1 cellular context compared by ENCODE assay signal in the genomic region with DNA sequence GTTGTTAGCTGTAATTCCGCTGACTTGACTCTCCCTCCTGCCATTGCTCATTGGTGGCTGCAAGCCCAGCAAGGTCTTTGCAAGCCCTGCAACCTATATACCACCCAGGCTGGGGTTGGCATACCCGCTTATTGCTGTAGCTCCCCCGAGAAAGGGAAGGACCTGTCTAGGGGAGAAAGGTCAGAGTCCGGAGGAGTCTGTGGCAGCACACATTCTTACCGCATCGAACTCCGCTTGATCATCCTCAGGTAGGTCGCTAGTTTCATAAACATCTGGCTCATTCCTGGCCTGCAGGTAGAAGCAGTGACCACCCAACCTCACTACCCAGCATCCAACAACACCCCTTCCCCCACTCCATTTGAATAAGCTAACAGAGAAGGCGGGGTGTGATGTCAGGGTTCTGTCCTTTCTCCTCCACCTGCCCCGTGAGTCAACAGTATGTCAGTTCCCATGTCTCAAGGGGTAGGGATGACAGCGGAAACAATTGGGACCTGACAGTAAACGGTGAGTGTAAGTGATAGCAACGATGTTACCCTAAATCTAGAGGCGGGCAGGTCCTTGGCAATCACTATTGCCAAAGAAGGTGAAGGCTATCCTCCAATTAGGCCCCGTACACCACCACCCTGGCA.
TF ChIP-seq lines count a peak whose summit lies in the region.

No MANE protein-coding gene starts in this region.

TF ChIP-seq in IMR-90, 13 proteins besides CTCF, POLR2A, EP300 and RAD21:
- TF ChIP-seq CEBPB (IDR thresholded peaks at IDR 0.05; ENCODE audit: low read depth, low read length): no peak
- TF ChIP-seq MXI1 (IDR thresholded peaks at IDR 0.05; ENCODE audit: borderline replicate concordance, low read depth, low read length): no peak
- TF ChIP-seq BHLHE40 (IDR thresholded peaks at IDR 0.05; ENCODE audit: low read depth, low read length): no peak
- no peak for TF ChIP-seq RFX5 (IDR thresholded peaks at IDR 0.05; ENCODE audit: low read depth, low read length)
- no peak for TF ChIP-seq MAFK (IDR thresholded peaks at IDR 0.05; ENCODE audit: low read depth, low read length)
- no peak for TF ChIP-seq SMC3 (IDR thresholded peaks at IDR 0.05; ENCODE audit: low read depth, low read length)
- no peak for TF ChIP-seq MAZ (IDR thresholded peaks at IDR 0.05; ENCODE audit: borderline replicate concordance, low read depth, low read length)
- TF ChIP-seq, protein P1, sequence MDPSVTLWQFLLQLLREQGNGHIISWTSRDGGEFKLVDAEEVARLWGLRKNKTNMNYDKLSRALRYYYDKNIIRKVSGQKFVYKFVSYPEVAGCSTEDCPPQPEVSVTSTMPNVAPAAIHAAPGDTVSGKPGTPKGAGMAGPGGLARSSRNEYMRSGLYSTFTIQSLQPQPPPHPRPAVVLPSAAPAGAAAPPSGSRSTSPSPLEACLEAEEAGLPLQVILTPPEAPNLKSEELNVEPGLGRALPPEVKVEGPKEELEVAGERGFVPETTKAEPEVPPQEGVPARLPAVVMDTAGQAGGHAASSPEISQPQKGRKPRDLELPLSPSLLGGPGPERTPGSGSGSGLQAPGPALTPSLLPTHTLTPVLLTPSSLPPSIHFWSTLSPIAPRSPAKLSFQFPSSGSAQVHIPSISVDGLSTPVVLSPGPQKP (IDR thresholded peaks at IDR 0.05; ENCODE audit: borderline replicate concordance, low read depth, low read length): no peak
- TF ChIP-seq, protein P2, sequence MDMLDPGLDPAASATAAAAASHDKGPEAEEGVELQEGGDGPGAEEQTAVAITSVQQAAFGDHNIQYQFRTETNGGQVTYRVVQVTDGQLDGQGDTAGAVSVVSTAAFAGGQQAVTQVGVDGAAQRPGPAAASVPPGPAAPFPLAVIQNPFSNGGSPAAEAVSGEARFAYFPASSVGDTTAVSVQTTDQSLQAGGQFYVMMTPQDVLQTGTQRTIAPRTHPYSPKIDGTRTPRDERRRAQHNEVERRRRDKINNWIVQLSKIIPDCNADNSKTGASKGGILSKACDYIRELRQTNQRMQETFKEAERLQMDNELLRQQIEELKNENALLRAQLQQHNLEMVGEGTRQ (IDR thresholded peaks at IDR 0.05; ENCODE audit: low read depth, low read length): no peak
- no peak for TF ChIP-seq NFE2L2 (IDR thresholded peaks at IDR 0.05; ENCODE audit: low read depth, low read length)
- no peak for TF ChIP-seq FOS (IDR thresholded peaks at IDR 0.05; ENCODE audit: low read depth, low read length)
- TF ChIP-seq CHD1 (IDR thresholded peaks at IDR 0.05; ENCODE audit: low read depth, low read length): no peak
- TF ChIP-seq RCOR1 (IDR thresholded peaks at IDR 0.05; ENCODE audit: insufficient replicate concordance, low read length): no peak
